In the genomic region with DNA sequence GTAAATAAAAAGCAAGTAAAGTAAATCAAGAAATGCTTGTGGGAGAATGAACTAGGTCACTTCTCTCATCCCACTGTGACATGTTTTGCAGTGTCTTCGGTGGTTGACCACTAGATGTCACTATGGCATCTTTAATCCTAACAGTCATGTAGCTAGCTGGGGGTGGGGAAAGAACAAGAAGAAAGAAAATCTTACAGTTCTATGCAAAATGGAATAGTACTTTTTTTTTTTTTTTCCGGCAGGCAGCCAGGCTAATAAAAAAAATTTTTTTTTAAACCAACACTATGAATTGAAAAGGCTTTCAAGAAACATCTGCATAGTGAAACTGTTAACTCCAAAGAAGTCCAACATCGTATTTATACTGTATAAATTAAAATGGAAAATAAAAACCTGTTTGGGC, we compare ENCODE assay signal across 7 cellular contexts. TPM values are rescaled to one million over a fixed set of nuclear protein-coding genes. Genes with fewer than 3 reads are reported as not detected.
A peak's percentile ranks its signal among the peaks of the same experiment; 100 is the strongest.
DNase-seq lines count a peak whose midpoint lies in the region; ATAC-seq lines count a peak whose summit lies in the region.

No MANE protein-coding gene starts in this region.

- no peaks in the 10 kb centered on the region for H3K79me2 ChIP-seq in trophoblast cell (ENCODE audit: control insufficient read depth, insufficient read depth, low read length, poor library complexity)

- H3K36me3 ChIP-seq in trophoblast cell (ENCODE audit: control insufficient read depth in 1 of 2, insufficient read depth in 2 of 2, low read length in 2 of 2): no peaks in the 10 kb centered on the region

- peak; percentile 83 for DNase-seq in EL
- DNase-seq in NCI-H526 treated with DMSO at 0.1 percent for 48 hours (lab: John Stamatoyannopoulos, UW): peak; percentile 48
- no peak for DNase-seq in activated naive CD8-positive, alpha-beta T cell treated with anti-CD3 and anti-CD28 coated beads, Interleukin-2, amount 50 U/mL, for 24 hours
- DNase-seq in head of caudate nucleus: peak in 34 of 42 donors; percentile 10 to 90 (median 67)
- peak; percentile 11 to 84 for DNase-seq in trophoblast cell

- H3K27me3 Mint-ChIP-seq in activated naive CD8-positive, alpha-beta T cell treated with anti-CD3 and anti-CD28 coated beads, Interleukin-2, amount 50 U/mL, for 24 hours: no peaks in the 10 kb centered on the region

- intact Hi-C loops in head of caudate nucleus (cut with DNase I): loop anchor here (2.0 to 10.0 kb wide), 2 partner anchors 128 to 468 kb away; a partner anchor contains a TSS

- no peak overlapping the region for H4K12ac ChIP-seq in trophoblast cell (ENCODE audit: low read depth, low read length)

- no peaks in the 10 kb centered on the region for H3K27me3 ChIP-seq in trophoblast cell (ENCODE audit: insufficient read depth, low read length)

- no CpG with 5 or more reads among the region's 3 CpGs for WGBS in trophoblast cell (ENCODE audit: extremely low coverage, insufficient coverage, insufficient read length)

- no peak overlapping the region for H2BK120ac ChIP-seq in trophoblast cell (ENCODE audit: insufficient read depth, low read length, poor library complexity)

- H3K36me3 Mint-ChIP-seq in activated naive CD8-positive, alpha-beta T cell treated with anti-CD3 and anti-CD28 coated beads, Interleukin-2, amount 50 U/mL, for 24 hours (ENCODE audit: low read depth): no peaks in the 10 kb centered on the region

- H3K27ac ChIP-seq in trophoblast cell (ENCODE audit: low read depth, low read length): no peak overlapping the region

- peaks cover 0 to 2% of the 10 kb centered on the region in 2 experiments for H3K4me1 ChIP-seq in trophoblast cell (ENCODE audit: control insufficient read depth in 1 of 2, insufficient read depth in 2 of 2, low read length in 2 of 2)

- H3K9me3 Mint-ChIP-seq in activated naive CD8-positive, alpha-beta T cell treated with anti-CD3 and anti-CD28 coated beads, Interleukin-2, amount 50 U/mL, for 24 hours: no peaks in the 10 kb centered on the region

- H3K4me3 ChIP-seq in trophoblast cell (ENCODE audit: low read depth, low read length): no peak overlapping the region

- H3K18ac ChIP-seq in trophoblast cell (ENCODE audit: low read length): no peak overlapping the region

- H2AFZ ChIP-seq in trophoblast cell (ENCODE audit: insufficient read depth, low read length, poor library complexity): no peak overlapping the region

- H3K14ac ChIP-seq in trophoblast cell (ENCODE audit: low read length): no peak overlapping the region

- no peak overlapping the region for H4K8ac ChIP-seq in trophoblast cell (ENCODE audit: low read depth, low read length)

- H2BK12ac ChIP-seq in trophoblast cell (ENCODE audit: low read length): no peak overlapping the region

- H3K9ac ChIP-seq in trophoblast cell (ENCODE audit: low read length): no peak overlapping the region

- H3K4me2 ChIP-seq in trophoblast cell (ENCODE audit: low read length): no peak overlapping the region

- H3K9me3 ChIP-seq in trophoblast cell (ENCODE audit: insufficient read depth, low read depth, low read length): no peaks in the 10 kb centered on the region

- no peak overlapping the region for H3K27ac Mint-ChIP-seq in activated naive CD8-positive, alpha-beta T cell treated with anti-CD3 and anti-CD28 coated beads, Interleukin-2, amount 50 U/mL, for 24 hours

- ATAC-seq in GM19328 (IDR thresholded peaks at IDR 0.05; ENCODE audit: unreplicated experiment) (peak; percentile 74), HG03354 (IDR thresholded peaks at IDR 0.05; ENCODE audit: poor library complexity, severe bottlenecking, unreplicated experiment) (peak; percentile 86)
- peak; percentile 72 for ATAC-seq in activated naive CD8-positive, alpha-beta T cell treated with anti-CD3 and anti-CD28 coated beads, Interleukin-2, amount 50 U/mL, for 24 hours

- no peaks in the 10 kb centered on the region for H3K79me1 ChIP-seq in trophoblast cell (ENCODE audit: low read length)

- H3K4me1 Mint-ChIP-seq in activated naive CD8-positive, alpha-beta T cell treated with anti-CD3 and anti-CD28 coated beads, Interleukin-2, amount 50 U/mL, for 24 hours: peaks cover 3% of the 10 kb centered on the region

- no peak overlapping the region for H3K4me3 Mint-ChIP-seq in activated naive CD8-positive, alpha-beta T cell treated with anti-CD3 and anti-CD28 coated beads, Interleukin-2, amount 50 U/mL, for 24 hours

- H4K91ac ChIP-seq in trophoblast cell (ENCODE audit: low read depth, low read length): no peak overlapping the region

- H3K23ac ChIP-seq in trophoblast cell (ENCODE audit: low read length): no peak overlapping the region

- no peak overlapping the region for H2BK5ac ChIP-seq in trophoblast cell (ENCODE audit: low read depth, low read length, poor library complexity)

- H3K4ac ChIP-seq in trophoblast cell (ENCODE audit: low read depth, low read length): no peak overlapping the region

- no peak overlapping the region for H2AK5ac ChIP-seq in trophoblast cell (ENCODE audit: low read length)

RNA-seq across cellular contexts. Expression of a gene that starts 38.3 kb away (rescaled TPM):
- 64.0 and 65.3 TPM in 2 replicates for polyA plus RNA-seq in trophoblast cell (2013)
